16 cellular contexts compared by ENCODE assay signal in genomic region chr11:46475926-46476545, GRCh38.
"Had no signal": no experiment of that assay in that cellular context is flagged by ENCODE, and none has a peak within 500 bp of the region (broad histone marks: within the 10 kb centered on the region; RNA-seq: fewer than 3 reads in every experiment).

No MANE protein-coding gene starts in this region.

- H3K4me1 ChIP-seq: breast epithelium, upper lobe of right lung had no signal

- H3K4me1 Mint-ChIP-seq: neural progenitor cell had no signal

- H3K9me3 ChIP-seq: breast epithelium, ovary, testis, upper lobe of right lung had no signal

- H3K4me3 Mint-ChIP-seq: activated naive CD8-positive, alpha-beta T cell; endodermal cell; neural progenitor cell; stimulated activated naive CD8-positive, alpha-beta T cell treated with anti-CD3 and anti-CD28 coated beads, Interleukin-15, amount 100 ng/mL, for 72 hours had no signal

- H3K27ac ChIP-seq: breast epithelium, neural progenitor cell, ovary, testis, upper lobe of right lung, VCaP had no signal

- H3K4me3 ChIP-seq: breast epithelium, neural progenitor cell, ovary, testis, upper lobe of right lung had no signal

- H3K27me3 ChIP-seq: breast epithelium, neural progenitor cell, ovary, testis, upper lobe of right lung had no signal

- H3K9me3 Mint-ChIP-seq: endodermal cell; neural progenitor cell; stimulated activated naive CD8-positive, alpha-beta T cell treated with anti-CD3 and anti-CD28 coated beads, Interleukin-15, amount 100 ng/mL, for 72 hours had no signal

- DNase-seq: aorta; dermis blood vessel endothelial cell; endodermal cell; erythroblast; kidney; left ventricle myocardium superior; mesenchymal stem cell; ovary; stimulated activated CD4-positive, alpha-beta T cell treated with anti-CD3 and anti-CD28 coated beads, Interleukin-4, amount 100 ng/mL, for 24 hours; stimulated activated naive CD8-positive, alpha-beta T cell treated with anti-CD3 and anti-CD28 coated beads, Interleukin-15, amount 100 ng/mL, for 72 hours; testis; upper lobe of right lung had no signal

- ATAC-seq: left ventricle myocardium superior; stimulated activated naive CD8-positive, alpha-beta T cell treated with anti-CD3 and anti-CD28 coated beads, Interleukin-15, amount 100 ng/mL, for 72 hours; upper lobe of right lung had no signal

- H3K36me3 ChIP-seq: breast epithelium, neural progenitor cell, ovary, upper lobe of right lung had no signal

- H3K27me3 Mint-ChIP-seq: activated naive CD8-positive, alpha-beta T cell; stimulated activated naive CD8-positive, alpha-beta T cell treated with anti-CD3 and anti-CD28 coated beads, Interleukin-15, amount 100 ng/mL, for 72 hours had no signal

- H3K27ac Mint-ChIP-seq: activated naive CD8-positive, alpha-beta T cell; endodermal cell; neural progenitor cell; stimulated activated naive CD8-positive, alpha-beta T cell treated with anti-CD3 and anti-CD28 coated beads, Interleukin-15, amount 100 ng/mL, for 72 hours had no signal

- H3K36me3 Mint-ChIP-seq: neural progenitor cell had no signal
